8 cellular contexts compared by ENCODE assay signal in the genomic region with DNA sequence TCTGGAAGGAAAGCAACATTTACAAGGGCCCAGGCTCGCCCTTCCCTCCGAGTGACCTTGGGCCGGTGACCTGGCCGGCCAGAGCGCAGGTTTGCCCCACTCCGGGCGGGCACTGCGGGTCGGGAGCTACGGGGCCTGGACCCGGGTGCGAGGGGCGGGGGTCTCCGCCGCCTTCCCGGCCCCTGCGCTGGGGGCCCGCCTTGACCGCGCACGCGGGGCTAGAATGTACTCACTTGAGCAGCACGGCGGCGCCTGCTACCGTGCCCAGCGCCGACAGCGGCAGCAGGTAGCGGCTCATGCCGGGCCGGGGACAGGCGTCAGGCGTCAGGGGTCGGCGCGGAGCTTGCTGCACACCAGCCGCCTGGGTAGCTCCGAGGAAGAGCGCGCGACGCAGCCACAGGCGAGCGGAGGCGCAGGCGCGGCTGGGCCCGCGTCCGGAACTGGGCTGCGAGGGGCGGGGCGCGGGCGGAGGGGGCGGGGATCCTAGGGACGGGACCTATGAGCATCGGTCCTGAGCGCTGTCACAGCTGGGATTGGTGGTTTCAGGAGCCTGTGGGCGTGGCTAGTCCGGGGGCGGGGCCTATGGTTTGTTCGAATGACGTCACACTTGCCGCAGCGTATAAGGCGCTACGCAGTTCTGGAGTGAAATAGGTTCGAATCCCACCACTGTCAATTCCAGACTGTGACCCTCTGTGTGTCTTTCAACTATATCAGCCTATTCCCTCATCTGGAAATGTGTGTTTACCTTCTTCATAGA. TPM values are rescaled to one million over a fixed set of nuclear protein-coding genes. Genes with fewer than 3 reads are reported as not detected.
DNase-seq lines count a peak whose midpoint lies in the region; ATAC-seq and TF ChIP-seq lines count a peak whose summit lies in the region.

RDH13 (minus strand) TSS at position 414 of the 757 bp plus-strand sequence; CDS start at position 298, 116 bp downstream.

- CTCF ChIA-PET in WTC11 (lab: Charles Lee): interaction anchor here (0.6 to 3.2 kb wide), 12 partner anchors 24 to 389 kb away, joined by 3 to 31 read pairs (median 4); partner anchors contain the start of gene DNAAF3

- in situ Hi-C loops in ACHN (cut with HindIII; ENCODE audit: low pct_ligation_motif_present, low pct_unique_long_range_greater_than_20kb, low sequenced_read_pairs): no loop called here

- H3K9me3 Mint-ChIP-seq in WTC11: no peaks in the 10 kb centered on the region

- TF ChIP-seq CTCF in WTC11 (IDR thresholded peaks at IDR 0.05) (no peak), cardiac fibroblast (IDR thresholded peaks at IDR 0.05; ENCODE audit: low read depth, low read length) (no peak)

- H3K27ac Mint-ChIP-seq in WTC11: no peak within 1 kb of the TSS

- POLR2A ChIA-PET in WTC11 (lab: Charles Lee): interaction anchor here (0.6 to 1.3 kb wide), 3 partner anchors 18 to 590 kb away, joined by 3 to 6 read pairs (median 3); no protein-coding TSS in a partner anchor

- H3K27me3 Mint-ChIP-seq in WTC11 (ENCODE audit: low read depth): peaks cover 46% of the 10 kb centered on the region

- peak within 1 kb of the TSS; percentile 55 to 76 for H3K4me3 ChIP-seq in cardiac fibroblast (replicated peaks in 1 of 2; ENCODE audit: low read depth in 2 of 2, low read length in 2 of 2)

- DNase-seq in ACHN: peak; percentile 91
- peak; percentile 63 for DNase-seq in NCI-H345 treated with DMSO at 0.1 percent for 48 hours (lab: John Stamatoyannopoulos, UW; ENCODE audit: unreplicated experiment)
- DNase-seq in WTC11 (ENCODE audit: low spot score): peak; percentile 99
- peak; percentile 95 to 98 for DNase-seq in cardiac fibroblast (ENCODE audit: low read depth in 2 of 2)
- peak; percentile 94 for DNase-seq in iris pigment epithelial cell (ENCODE audit: low read depth)
- peak; percentile 78 for DNase-seq in smooth muscle cell of the brain vasculature (ENCODE audit: low read depth, low spot score)

- peak; percentile 91 for ATAC-seq in GM18909 (IDR thresholded peaks at IDR 0.05; ENCODE audit: poor library complexity, unreplicated experiment)
- peak; percentile 85 for ATAC-seq in HG03196 (IDR thresholded peaks at IDR 0.05; ENCODE audit: unreplicated experiment)
- peak; percentile 98 for ATAC-seq in WTC11

- H3K36me3 Mint-ChIP-seq in WTC11: peaks cover 19% of the 10 kb centered on the region

- H3K4me3 Mint-ChIP-seq in WTC11: peak within 1 kb of the TSS; percentile 97

- H3K4me1 Mint-ChIP-seq in WTC11: peaks cover 17% of the 10 kb centered on the region

TF ChIP-seq in WTC11, 78 proteins besides CTCF, POLR2A, EP300 and RAD21:
- TF ChIP-seq SP1 (CRISPR knock-in tag; conservative IDR thresholded peaks at IDR 0.05): peak; percentile 82
- no peak for TF ChIP-seq NR2C2 (CRISPR knock-in tag; IDR thresholded peaks at IDR 0.05)
- 0 out of 2 replicates have a peak, but pooled peaks have one; percentile 27 for TF ChIP-seq MYBL2 (CRISPR knock-in tag; IDR thresholded peaks at IDR 0.05)
- TF ChIP-seq, protein P1, sequence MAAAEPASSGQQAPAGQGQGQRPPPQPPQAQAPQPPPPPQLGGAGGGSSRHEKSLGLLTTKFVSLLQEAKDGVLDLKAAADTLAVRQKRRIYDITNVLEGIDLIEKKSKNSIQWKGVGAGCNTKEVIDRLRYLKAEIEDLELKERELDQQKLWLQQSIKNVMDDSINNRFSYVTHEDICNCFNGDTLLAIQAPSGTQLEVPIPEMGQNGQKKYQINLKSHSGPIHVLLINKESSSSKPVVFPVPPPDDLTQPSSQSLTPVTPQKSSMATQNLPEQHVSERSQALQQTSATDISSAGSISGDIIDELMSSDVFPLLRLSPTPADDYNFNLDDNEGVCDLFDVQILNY (CRISPR knock-in tag; IDR thresholded peaks at IDR 0.05): peak; percentile 75; the same call in 1 of the 2 replicates
- TF ChIP-seq, protein P2, sequence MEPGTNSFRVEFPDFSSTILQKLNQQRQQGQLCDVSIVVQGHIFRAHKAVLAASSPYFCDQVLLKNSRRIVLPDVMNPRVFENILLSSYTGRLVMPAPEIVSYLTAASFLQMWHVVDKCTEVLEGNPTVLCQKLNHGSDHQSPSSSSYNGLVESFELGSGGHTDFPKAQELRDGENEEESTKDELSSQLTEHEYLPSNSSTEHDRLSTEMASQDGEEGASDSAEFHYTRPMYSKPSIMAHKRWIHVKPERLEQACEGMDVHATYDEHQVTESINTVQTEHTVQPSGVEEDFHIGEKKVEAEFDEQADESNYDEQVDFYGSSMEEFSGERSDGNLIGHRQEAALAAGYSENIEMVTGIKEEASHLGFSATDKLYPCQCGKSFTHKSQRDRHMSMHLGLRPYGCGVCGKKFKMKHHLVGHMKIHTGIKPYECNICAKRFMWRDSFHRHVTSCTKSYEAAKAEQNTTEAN (CRISPR knock-in tag; IDR thresholded peaks at IDR 0.05): no peak
- TF ChIP-seq NFYB (CRISPR knock-in tag; conservative IDR thresholded peaks at IDR 0.05; ENCODE audit: low read depth): peak; percentile 67
- TF ChIP-seq ZNF138 (CRISPR knock-in tag; conservative IDR thresholded peaks at IDR 0.05): no peak
- TF ChIP-seq KAT7 (CRISPR knock-in tag; IDR thresholded peaks at IDR 0.05; ENCODE audit: borderline replicate concordance): peak; percentile 5; the same call in 1 of the 2 replicates
- no peak for TF ChIP-seq HMGA2 (CRISPR knock-in tag; IDR thresholded peaks at IDR 0.05)
- TF ChIP-seq ESRRA (CRISPR knock-in tag; IDR thresholded peaks at IDR 0.05; ENCODE audit: borderline replicate concordance): peak; percentile 79; the same call in 1 of the 2 replicates

RNA-seq across cellular contexts. Expression of gene RDH13, which starts in this region (rescaled TPM):
- 35.3 to 39.5 TPM (median 38.4 TPM) in 3 replicates for total RNA-seq in WTC11 (2021)

Comparison
In these comparisons a context has a peak if more than half of its experiments do, and no peak if none do; other contexts are left out.
1. Peak in every context shown above with its lines: DNase-seq, ATAC-seq and H3K4me3 ChIP-seq.